ENCODE assay signal across 1 cellular context in genomic region chr11:129331871-129332274, GRCh38.
A peak's percentile ranks its signal among the peaks of the same experiment; 100 is the strongest.
TF ChIP-seq lines count a peak whose summit lies in the region.

No MANE protein-coding gene starts in this region.

TF ChIP-seq in HepG2, 621 proteins besides CTCF, POLR2A, EP300 and RAD21 (continued from another document):
- TF ChIP-seq, protein P1, sequence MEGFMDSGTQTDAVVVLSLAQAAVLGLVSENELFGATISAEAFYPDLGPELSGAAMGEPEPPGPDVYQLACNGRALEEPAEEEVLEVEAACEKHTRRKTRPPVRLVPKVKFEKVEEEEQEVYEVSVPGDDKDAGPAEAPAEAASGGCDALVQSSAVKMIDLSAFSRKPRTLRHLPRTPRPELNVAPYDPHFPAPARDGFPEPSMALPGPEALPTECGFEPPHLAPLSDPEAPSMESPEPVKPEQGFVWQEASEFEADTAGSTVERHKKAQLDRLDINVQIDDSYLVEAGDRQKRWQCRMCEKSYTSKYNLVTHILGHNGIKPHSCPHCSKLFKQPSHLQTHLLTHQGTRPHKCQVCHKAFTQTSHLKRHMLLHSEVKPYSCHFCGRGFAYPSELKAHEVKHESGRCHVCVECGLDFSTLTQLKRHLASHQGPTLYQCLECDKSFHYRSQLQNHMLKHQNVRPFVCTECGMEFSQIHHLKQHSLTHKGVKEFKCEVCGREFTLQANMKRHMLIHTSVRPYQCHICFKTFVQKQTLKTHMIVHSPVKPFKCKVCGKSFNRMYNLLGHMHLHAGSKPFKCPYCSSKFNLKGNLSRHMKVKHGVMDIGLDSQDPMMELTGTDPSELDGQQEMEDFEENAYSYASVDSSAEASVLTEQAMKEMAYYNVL (CRISPR knock-in tag; IDR thresholded peaks at IDR 0.05; ENCODE audit: borderline replicate concordance) = 0 out of 2 replicates have a peak, but pooled peaks have one; percentile 34
- TF ChIP-seq REPIN1 (CRISPR knock-in tag; IDR thresholded peaks at IDR 0.05; ENCODE audit: borderline replicate concordance, low read depth) = peak; percentile 38; the same call in 1 of the 2 replicates
- TF ChIP-seq IRF2 (CRISPR knock-in tag; IDR thresholded peaks at IDR 0.05) = 0 out of 2 replicates have a peak, but pooled peaks have one; percentile 31
- peak; percentile 40; the same call in 1 of the 2 replicates for TF ChIP-seq MIER3 (CRISPR knock-in tag; IDR thresholded peaks at IDR 0.05; ENCODE audit: borderline replicate concordance)
- no peak for TF ChIP-seq NR2C2 (CRISPR knock-in tag; IDR thresholded peaks at IDR 0.05; ENCODE audit: borderline replicate concordance)
- no peak for TF ChIP-seq ZNF292 (CRISPR knock-in tag; IDR thresholded peaks at IDR 0.05; ENCODE audit: borderline replicate concordance, low read depth)
- no peak for TF ChIP-seq ZNF563 (CRISPR knock-in tag; IDR thresholded peaks at IDR 0.05)
- TF ChIP-seq ARID5B (CRISPR knock-in tag; IDR thresholded peaks at IDR 0.05) = peak; percentile 41; the same call in 1 of the 2 replicates
- TF ChIP-seq DR1 (CRISPR knock-in tag; IDR thresholded peaks at IDR 0.05) = no peak
- TF ChIP-seq SOX5 (CRISPR knock-in tag; IDR thresholded peaks at IDR 0.05; ENCODE audit: borderline replicate concordance) = peak; percentile 35; the same call in 1 of the 2 replicates
- peak; percentile 17; the same call in 1 of the 2 replicates for TF ChIP-seq HOXA3 (CRISPR knock-in tag; IDR thresholded peaks at IDR 0.05)
- no peak for TF ChIP-seq ZNF792 (CRISPR knock-in tag; IDR thresholded peaks at IDR 0.05)
- TF ChIP-seq SOX13 (IDR thresholded peaks at IDR 0.05) = no peak
- TF ChIP-seq SOX13 (CRISPR knock-in tag; conservative IDR thresholded peaks at IDR 0.05 in 1 of 2, IDR thresholded peaks at IDR 0.05 in 1 of 2) = 0 out of 4 replicates have a peak, but pooled peaks of 1 of the 2 experiments have one; percentile 26
- TF ChIP-seq MYPOP (CRISPR knock-in tag; IDR thresholded peaks at IDR 0.05) = peak; percentile 25; the same call in 1 of the 2 replicates
- no peak for TF ChIP-seq EEA1 (CRISPR knock-in tag; IDR thresholded peaks at IDR 0.05; ENCODE audit: borderline replicate concordance)
- TF ChIP-seq GATAD2A (CRISPR knock-in tag; IDR thresholded peaks at IDR 0.05) = peak; percentile 46
- TF ChIP-seq HNRNPK (IDR thresholded peaks at IDR 0.05; ENCODE audit: low read depth, low read length, poor library complexity, severe bottlenecking) = no peak
- TF ChIP-seq FOXA1 (IDR thresholded peaks at IDR 0.05) = no peak
- 0 out of 2 replicates have a peak, but pooled peaks have one; percentile 30 for TF ChIP-seq FOXA1 (CRISPR knock-in tag; IDR thresholded peaks at IDR 0.05)
- peak; percentile 27 for TF ChIP-seq TEAD3 (CRISPR knock-in tag; optimal IDR thresholded peaks at IDR 0.05; ENCODE audit: borderline replicate concordance)
- peak; percentile 47 for TF ChIP-seq XRCC5 (optimal IDR thresholded peaks at IDR 0.05; ENCODE audit: low read length)
- TF ChIP-seq SAFB2 (CRISPR knock-in tag; IDR thresholded peaks at IDR 0.05; ENCODE audit: borderline replicate concordance, low read depth) = no peak
- TF ChIP-seq NFATC3 (CRISPR knock-in tag; IDR thresholded peaks at IDR 0.05) = no peak
- TF ChIP-seq GATA4 (IDR thresholded peaks at IDR 0.05; ENCODE audit: borderline replicate concordance, low read depth) = no peak
- 0 out of 2 replicates have a peak, but pooled peaks have one; percentile 14 for TF ChIP-seq MEF2D (CRISPR knock-in tag; IDR thresholded peaks at IDR 0.05)
- peak; percentile 99 for TF ChIP-seq SMC3 (IDR thresholded peaks at IDR 0.05; ENCODE audit: low read length)
- peak; percentile 44; the same call in 1 of the 2 replicates for TF ChIP-seq FOXA3 (CRISPR knock-in tag; IDR thresholded peaks at IDR 0.05)
- TF ChIP-seq FOSL2 (CRISPR knock-in tag; IDR thresholded peaks at IDR 0.05) = peak; percentile 47
- TF ChIP-seq ZNF232 (CRISPR knock-in tag; IDR thresholded peaks at IDR 0.05; ENCODE audit: borderline replicate concordance) = no peak
- TF ChIP-seq SALL1 (CRISPR knock-in tag; IDR thresholded peaks at IDR 0.05) = peak; percentile 76
- TF ChIP-seq HNF4G (IDR thresholded peaks at IDR 0.05; ENCODE audit: borderline replicate concordance, low read depth, low read length) = no peak
- TF ChIP-seq HNF4G (CRISPR knock-in tag; IDR thresholded peaks at IDR 0.05; ENCODE audit: borderline replicate concordance, low read depth) = 0 out of 2 replicates have a peak, but pooled peaks have one; percentile 22
- 0 out of 2 replicates have a peak, but pooled peaks have one; percentile 41 for TF ChIP-seq ZGPAT (CRISPR knock-in tag; IDR thresholded peaks at IDR 0.05)
- TF ChIP-seq NR2F6 (IDR thresholded peaks at IDR 0.05) = no peak
- peak; percentile 57; the same call in 1 of the 2 replicates for TF ChIP-seq NR2F6 (CRISPR knock-in tag; IDR thresholded peaks at IDR 0.05)
- 0 out of 2 replicates have a peak, but pooled peaks have one; percentile 21 for TF ChIP-seq ARID3A (IDR thresholded peaks at IDR 0.05; ENCODE audit: low read depth, low read length)
- TF ChIP-seq ZNF317 (CRISPR knock-in tag; IDR thresholded peaks at IDR 0.05) = peak; percentile 86
- TF ChIP-seq PRDM4 (CRISPR knock-in tag; IDR thresholded peaks at IDR 0.05; ENCODE audit: borderline replicate concordance) = no peak
- TF ChIP-seq HDAC2 (CRISPR knock-in tag; IDR thresholded peaks at IDR 0.05) = peak; percentile 32; the same call in 1 of the 2 replicates
- 0 out of 2 replicates have a peak, but pooled peaks have one; percentile 40 for TF ChIP-seq ZBTB20 (CRISPR knock-in tag; IDR thresholded peaks at IDR 0.05; ENCODE audit: borderline replicate concordance, low read depth)
